In the genomic region with DNA sequence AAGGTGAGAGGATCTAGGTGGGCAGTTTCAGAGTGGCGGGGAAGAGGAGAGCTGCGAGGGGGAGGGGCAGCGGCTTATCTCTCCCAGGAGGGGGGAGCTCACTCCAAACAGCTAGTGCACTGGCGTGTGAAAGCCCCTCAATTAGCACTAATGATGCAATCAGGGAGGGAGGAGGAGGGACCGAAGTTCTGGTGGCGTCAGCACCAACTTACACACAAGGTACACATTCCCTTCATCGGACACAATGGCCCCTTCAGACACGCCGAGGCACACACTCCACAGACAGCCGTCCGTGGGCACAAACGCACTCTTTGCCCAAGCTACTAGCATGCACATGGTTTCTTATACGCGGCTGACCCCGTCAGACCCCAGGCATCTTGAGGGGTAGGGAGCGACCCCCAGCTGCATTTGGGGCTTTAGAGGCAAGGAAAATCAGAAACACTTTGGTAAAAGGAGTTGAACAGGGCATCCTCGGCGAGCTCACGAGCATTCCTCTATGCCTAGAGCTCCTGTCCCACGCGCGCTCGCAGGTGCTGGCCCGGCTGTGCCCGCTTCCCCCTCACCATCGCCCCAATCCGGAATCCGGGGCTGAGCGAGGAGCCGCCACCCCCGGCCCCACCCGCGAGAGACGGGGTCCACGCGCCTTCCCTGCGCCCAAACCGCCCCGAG, we compare ENCODE assay signal across 9 cellular contexts. TPM values are rescaled to one million over a fixed set of nuclear protein-coding genes. Genes with fewer than 3 reads are reported as not detected.
DNase-seq lines count a peak whose midpoint lies in the region; ATAC-seq and TF ChIP-seq lines count a peak whose summit lies in the region.
"Had no signal": no experiment of that assay in that cellular context is flagged by ENCODE, and none has a peak within 500 bp of the region (broad histone marks: within the 10 kb centered on the region; RNA-seq: fewer than 3 reads in every experiment).

No MANE protein-coding gene starts in this region.

- peak overlapping the region; percentile 90 for H3K9ac ChIP-seq in HUES6 (ENCODE audit: low read length)

- H3K9me3 Mint-ChIP-seq in Caco-2 (ENCODE audit: unreplicated experiment): no peaks in the 10 kb centered on the region
- H3K9me3 Mint-ChIP-seq in activated naive CD8-positive, alpha-beta T cell treated with anti-CD3 and anti-CD28 coated beads, Interleukin-2, amount 10 ng/mL, durations not matched to agents 7 days and 5 days: no peaks in the 10 kb centered on the region
- H3K9me3 Mint-ChIP-seq in stimulated activated naive B cell treated with anti-CD40 and anti-IgM and Interleukin-4, amounts not matched to agents 10 μg/mL and 1 μg/mL and 100 μg/mL, for 72 hours: no peaks in the 10 kb centered on the region

- peaks cover 32% of the 10 kb centered on the region for H3K4me1 ChIP-seq in Caco-2
- H3K4me1 ChIP-seq in HUES6 (ENCODE audit: control insufficient read depth, insufficient read depth, low read length): peaks cover 51% of the 10 kb centered on the region

- TF ChIP-seq CTCF in Caco-2 (IDR thresholded peaks at IDR 0.05; ENCODE audit: insufficient read depth in 1 of 2, low read depth in 1 of 2, low read length in 1 of 2, severe bottlenecking in 1 of 2, unreplicated experiment in 1 of 2): no peak

- no peaks in the 10 kb centered on the region for H3K9me3 ChIP-seq in Caco-2
- no peaks in the 10 kb centered on the region for H3K9me3 ChIP-seq in HUES6 (ENCODE audit: control insufficient read depth, insufficient read depth, low read depth, low read length)
- H3K9me3 ChIP-seq: neutrophil had no signal

- peak overlapping the region; percentile 72 for H3K4me3 Mint-ChIP-seq in Caco-2 (ENCODE audit: unreplicated experiment)
- peak overlapping the region; percentile 44 for H3K4me3 Mint-ChIP-seq in activated naive CD8-positive, alpha-beta T cell treated with anti-CD3 and anti-CD28 coated beads, Interleukin-2, amount 10 ng/mL, durations not matched to agents 7 days and 5 days
- H3K4me3 Mint-ChIP-seq in stimulated activated naive B cell treated with anti-CD40 and anti-IgM and Interleukin-4, amounts not matched to agents 10 μg/mL and 1 μg/mL and 100 μg/mL, for 72 hours: peak overlapping the region; percentile 51 to 73

- no peak overlapping the region for H3K27ac Mint-ChIP-seq in Caco-2 (ENCODE audit: unreplicated experiment)
- no peak overlapping the region for H3K27ac Mint-ChIP-seq in activated naive CD8-positive, alpha-beta T cell treated with anti-CD3 and anti-CD28 coated beads, Interleukin-2, amount 10 ng/mL, durations not matched to agents 7 days and 5 days
- H3K27ac Mint-ChIP-seq in stimulated activated naive B cell treated with anti-CD40 and anti-IgM and Interleukin-4, amounts not matched to agents 10 μg/mL and 1 μg/mL and 100 μg/mL, for 72 hours: no peak overlapping the region

- H3K4me3 ChIP-seq in Caco-2 (ENCODE audit: low read depth, low read length) (peak overlapping the region; percentile 45), HUES6 (ENCODE audit: low read depth, low read length) (peak overlapping the region; percentile 67)

- peaks cover 3% of the 10 kb centered on the region for H3K36me3 ChIP-seq in Caco-2 (ENCODE audit: control insufficient read depth, insufficient read depth, low read length)
- H3K36me3 ChIP-seq in HUES6 (ENCODE audit: control insufficient read depth, insufficient read depth, low read length): no peaks in the 10 kb centered on the region
- H3K36me3 ChIP-seq: neutrophil had no signal

- no peak for ATAC-seq in activated naive CD8-positive, alpha-beta T cell treated with anti-CD3 and anti-CD28 coated beads, Interleukin-2, amount 10 ng/mL, durations not matched to agents 7 days and 5 days (ENCODE audit: low read depth)
- ATAC-seq in stimulated activated naive B cell treated with anti-CD40 and anti-IgM and Interleukin-4, amounts not matched to agents 10 μg/mL and 1 μg/mL and 100 μg/mL, for 72 hours (replicated peaks): peak in 1 of 2 donors; percentile 22

- BruUV-seq in Caco-2 (replicated peaks; lab: Mats Ljungman, UMichigan): no TSS peak

- no peak for DNase-seq in Caco-2
- DNase-seq in activated naive CD8-positive, alpha-beta T cell treated with anti-CD3 and anti-CD28 coated beads, Interleukin-2, amount 10 ng/mL, durations not matched to agents 7 days and 5 days: no peak
- peak; percentile 68 for DNase-seq in iPS-NIHi11 (ENCODE audit: low spot score)
- DNase-seq in stimulated activated naive B cell treated with anti-CD40 and anti-IgM and Interleukin-4, amounts not matched to agents 10 μg/mL and 1 μg/mL and 100 μg/mL, for 72 hours: no peak
- DNase-seq in kidney tubule cell (ENCODE audit: low spot score): no peak
- DNase-seq in putamen (ENCODE audit: low spot score): no peak
- DNase-seq in SIG-M5 treated with dmso at 0.1 percent for 504 hours (lab: John Stamatoyannopoulos, UW; ENCODE audit: unreplicated experiment): no peak

- H3K4me1 Mint-ChIP-seq in Caco-2 (ENCODE audit: low read depth, unreplicated experiment): peaks cover 5% of the 10 kb centered on the region
- no peaks in the 10 kb centered on the region for H3K4me1 Mint-ChIP-seq in activated naive CD8-positive, alpha-beta T cell treated with anti-CD3 and anti-CD28 coated beads, Interleukin-2, amount 10 ng/mL, durations not matched to agents 7 days and 5 days
- peaks cover 5 to 6% of the 10 kb centered on the region in 2 donors for H3K4me1 Mint-ChIP-seq in stimulated activated naive B cell treated with anti-CD40 and anti-IgM and Interleukin-4, amounts not matched to agents 10 μg/mL and 1 μg/mL and 100 μg/mL, for 72 hours

- no peaks in the 10 kb centered on the region for H3K27me3 Mint-ChIP-seq in Caco-2 (ENCODE audit: insufficient read depth, unreplicated experiment)
- H3K27me3 Mint-ChIP-seq in activated naive CD8-positive, alpha-beta T cell treated with anti-CD3 and anti-CD28 coated beads, Interleukin-2, amount 10 ng/mL, durations not matched to agents 7 days and 5 days: peaks cover 62% of the 10 kb centered on the region
- H3K27me3 Mint-ChIP-seq in stimulated activated naive B cell treated with anti-CD40 and anti-IgM and Interleukin-4, amounts not matched to agents 10 μg/mL and 1 μg/mL and 100 μg/mL, for 72 hours: peaks cover 64 to 70% of the 10 kb centered on the region in 2 donors

- peaks cover 42% of the 10 kb centered on the region for H3K36me3 Mint-ChIP-seq in Caco-2 (ENCODE audit: insufficient read depth, unreplicated experiment)
- H3K36me3 Mint-ChIP-seq in activated naive CD8-positive, alpha-beta T cell treated with anti-CD3 and anti-CD28 coated beads, Interleukin-2, amount 10 ng/mL, durations not matched to agents 7 days and 5 days: no peaks in the 10 kb centered on the region
- no peaks in the 10 kb centered on the region for H3K36me3 Mint-ChIP-seq in stimulated activated naive B cell treated with anti-CD40 and anti-IgM and Interleukin-4, amounts not matched to agents 10 μg/mL and 1 μg/mL and 100 μg/mL, for 72 hours

- POLR2A ChIA-PET in Caco-2 (lab: Charles Lee): interaction anchor here (0.5 to 1.6 kb wide), 6 partner anchors 9 to 177 kb away, joined by 3 to 11 read pairs (median 4); no protein-coding TSS in a partner anchor
- POLR2A ChIA-PET in activated naive CD8-positive, alpha-beta T cell treated with anti-CD3 and anti-CD28 coated beads, Interleukin-2, amount 10 ng/mL, durations not matched to agents 7 days and 5 days (lab: Charles Lee): no interaction called here

- CTCF ChIA-PET in Caco-2 (lab: Charles Lee): interaction anchor here (0.5 to 1.5 kb wide), 4 partner anchors 23 to 195 kb away, joined by 3 to 7 read pairs (median 4); no protein-coding TSS in a partner anchor

- peak overlapping the region; percentile 32; the same call in 1 of the 2 replicates for H3K27ac ChIP-seq in HUES6 (ENCODE audit: low read depth, low read length)
- H3K27ac ChIP-seq: neutrophil had no signal

- intact Hi-C loops in Caco-2 (cut with micrococcal nuclease; ENCODE audit: unreplicated experiment): no loop called here

- H3K27me3 ChIP-seq in Caco-2 (replicated peaks; ENCODE audit: control insufficient read depth, insufficient read depth, low read length) (no peaks in the 10 kb centered on the region), HUES6 (ENCODE audit: control insufficient read depth, insufficient read depth, low read length) (peaks cover 29% of the 10 kb centered on the region)

RNA-seq across cellular contexts. Expression of a gene that starts 0.9 kb away (rescaled TPM):
- 322 and 339 TPM in 2 replicates for total RNA-seq in Caco-2 (2022)
- total RNA-seq in activated naive CD8-positive, alpha-beta T cell treated with anti-CD3 and anti-CD28 coated beads, Interleukin-2, amount 10 ng/mL, durations not matched to agents 7 days and 5 days: not detected

Comparison
In these comparisons a context has a peak if more than half of its experiments do, and no peak if none do; other contexts are left out.
1. RNA of a gene that starts 0.9 kb away (total RNA-seq): 322 to 339 TPM in Caco-2; not detected in activated naive CD8-positive, alpha-beta T cell treated with anti-CD3 and anti-CD28 coated beads, Interleukin-2, amount 10 ng/mL, durations not matched to agents 7 days and 5 days; every median in the first group is over 100 times any median in the second.
2. Peak in every context shown above with its lines, with median percentiles within 50 percentile points of each other: H3K4me3 Mint-ChIP-seq.